In the genomic region with DNA sequence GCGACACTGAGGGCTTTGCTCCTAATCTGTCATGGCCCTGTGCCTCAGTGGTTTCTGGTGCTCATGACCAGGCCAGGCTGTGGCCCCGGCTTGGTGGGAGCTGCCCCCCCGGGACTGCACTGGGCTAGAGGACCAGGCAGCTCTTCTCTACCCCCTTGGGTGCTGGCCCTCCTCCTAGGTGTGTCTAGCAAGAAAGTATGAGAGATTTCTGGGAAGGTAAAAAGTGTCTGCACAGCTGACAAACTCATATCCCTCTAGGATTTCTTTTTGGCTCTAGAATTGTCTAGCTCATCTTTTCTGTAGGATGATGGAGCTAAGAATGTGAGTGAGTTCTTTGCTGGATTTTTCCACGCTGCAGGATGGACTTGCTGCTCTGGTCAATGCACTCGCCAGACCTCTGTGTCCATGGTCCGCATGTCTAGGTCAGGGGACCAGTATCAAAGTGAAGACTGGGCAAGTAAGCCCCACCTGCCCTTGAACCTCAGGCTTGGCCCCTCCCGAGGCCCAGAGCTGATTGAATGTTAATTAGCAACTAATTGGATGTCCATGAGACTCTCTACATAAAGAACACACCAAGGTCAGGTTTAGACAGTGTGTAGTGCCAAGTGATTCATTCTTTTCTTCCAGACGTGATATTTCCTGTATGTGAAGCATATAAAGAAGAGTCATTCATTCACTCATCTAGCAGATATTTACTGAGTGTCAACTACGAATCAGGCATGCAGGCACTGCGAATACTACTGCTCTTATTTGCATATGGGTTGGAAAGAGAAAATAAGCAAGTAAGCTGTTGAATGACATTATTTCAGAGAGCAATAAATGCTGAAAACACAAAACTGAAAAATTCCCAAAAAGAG, we compare ENCODE assay signal across 8 cellular contexts.
DNase-seq lines count a peak whose midpoint lies in the region; ATAC-seq and TF ChIP-seq lines count a peak whose summit lies in the region.

No MANE protein-coding gene starts in this region.

- H3K36me3 Mint-ChIP-seq in memory B cell: no peaks in the 10 kb centered on the region

- peak overlapping the region; percentile 57 for H3K27ac Mint-ChIP-seq in memory B cell

- ATAC-seq in HG02885 (IDR thresholded peaks at IDR 0.05; ENCODE audit: poor library complexity, unreplicated experiment) (peak; percentile 19), memory B cell (ENCODE audit: low read depth) (no peak), HG03521 (IDR thresholded peaks at IDR 0.05; ENCODE audit: unreplicated experiment) (no peak), GM21367 (IDR thresholded peaks at IDR 0.05; ENCODE audit: unreplicated experiment) (no peak)

- no peaks in the 10 kb centered on the region for H3K27me3 Mint-ChIP-seq in memory B cell

- H3K4me3 Mint-ChIP-seq in memory B cell: peak overlapping the region; percentile 83

- peak overlapping the region; percentile 49 for H3K4me3 ChIP-seq in astrocyte of the cerebellum (ENCODE audit: low read depth, low read length)

- no peaks in the 10 kb centered on the region for H3K9me3 Mint-ChIP-seq in memory B cell

- peaks cover 16% of the 10 kb centered on the region for H3K4me1 Mint-ChIP-seq in memory B cell

- in situ Hi-C loops in astrocyte of the cerebellum (cut with HindIII; ENCODE audit: low sequenced_read_pairs): loop anchor here (5.0 kb wide), 1 partner anchor 74 kb away; no protein-coding TSS in a partner anchor

- DNase-seq in AG20443 (ENCODE audit: low spot score) (peak; percentile 31), astrocyte of the cerebellum (ENCODE audit: low read depth) (no peak), memory B cell (ENCODE audit: low spot score in 2 of 2) (no peak), hippocampal formation (lab: John Stamatoyannopoulos, UW) (no peak)
- DNase-seq in stimulated activated CD4-positive, alpha-beta T cell treated with anti-CD3 and anti-CD28 coated beads, Interleukin-15, amount 100 ng/mL, for 24 hours: no peak

- no peak for TF ChIP-seq CTCF in astrocyte of the cerebellum (IDR thresholded peaks at IDR 0.05; ENCODE audit: low read depth, low read length, missing control alignments)
